9 cellular contexts compared by ENCODE assay signal in the genomic region with DNA sequence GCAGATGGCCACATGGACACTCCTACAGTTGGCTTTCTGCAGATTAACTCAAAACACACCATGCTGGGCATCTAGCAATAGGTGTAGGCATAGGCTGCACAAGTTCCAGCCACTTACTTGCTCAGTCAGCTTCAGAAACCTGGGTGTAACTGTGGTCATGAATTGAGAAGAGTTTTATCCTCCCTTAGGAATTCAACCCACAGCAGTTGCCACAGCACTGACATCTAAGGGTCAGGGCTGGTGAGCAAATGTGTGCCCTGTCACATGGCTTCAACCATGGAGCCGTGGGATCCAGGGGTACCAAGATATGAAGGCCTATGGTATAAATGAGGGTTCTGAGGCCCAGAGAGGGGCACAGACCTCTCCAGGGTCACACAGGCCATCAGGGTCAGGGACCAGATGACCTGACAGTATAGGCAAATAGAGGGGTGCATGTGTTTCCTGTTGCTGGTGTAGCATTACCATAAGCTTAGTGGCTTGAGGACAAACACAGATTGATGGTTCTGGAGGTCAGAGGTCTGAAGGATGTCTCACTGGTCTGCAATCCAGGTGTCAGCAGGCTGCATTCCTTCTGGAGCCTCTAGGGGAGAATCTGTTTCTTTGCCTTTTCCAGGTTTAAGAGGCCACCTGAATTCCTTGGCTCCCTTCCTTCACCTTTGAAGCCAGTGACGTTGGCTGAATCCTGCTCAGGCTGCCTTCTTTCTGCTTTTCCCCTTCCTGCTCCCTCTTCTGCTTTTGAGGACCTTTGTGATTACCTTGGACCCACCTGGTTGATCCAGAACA. TPM values are rescaled to one million over a fixed set of nuclear protein-coding genes. Genes with fewer than 3 reads are reported as not detected.
DNase-seq lines count a peak whose midpoint lies in the region; ATAC-seq and TF ChIP-seq lines count a peak whose summit lies in the region.
"Had no signal": no experiment of that assay in that cellular context is flagged by ENCODE, and none has a peak within 500 bp of the region (broad histone marks: within the 10 kb centered on the region; RNA-seq: fewer than 3 reads in every experiment).

No MANE protein-coding gene starts in this region.

- H3K79me2 ChIP-seq in fibroblast of lung (ENCODE audit: control insufficient read depth, insufficient read depth, low read length): no peaks in the 10 kb centered on the region

- H2AFZ ChIP-seq in fibroblast of lung (ENCODE audit: low read length): no peak overlapping the region

- no peaks in the 10 kb centered on the region for H3K36me3 Mint-ChIP-seq in stimulated activated effector memory CD8-positive, alpha-beta T cell treated with anti-CD3 and anti-CD28 coated beads, Interleukin-12 subunit alpha, Interleukin-12 subunit beta, amount 100 ng/mL, for 72 hours

- peak; percentile 21 for ATAC-seq in GM18498 (IDR thresholded peaks at IDR 0.05; ENCODE audit: unreplicated experiment)
- ATAC-seq in HG03060 (IDR thresholded peaks at IDR 0.05; ENCODE audit: low read depth, unreplicated experiment): peak; percentile 22
- ATAC-seq in stimulated activated effector memory CD8-positive, alpha-beta T cell treated with anti-CD3 and anti-CD28 coated beads, Interleukin-12 subunit alpha, Interleukin-12 subunit beta, amount 100 ng/mL, for 72 hours: no peak
- ATAC-seq in GM21737 (IDR thresholded peaks at IDR 0.05; ENCODE audit: unreplicated experiment): no peak
- no peak for ATAC-seq in GM18520 (IDR thresholded peaks at IDR 0.05; ENCODE audit: unreplicated experiment)

- H3K4me1 ChIP-seq in fibroblast of lung (ENCODE audit: control insufficient read depth, extremely low read depth, insufficient read depth, low read length): peaks cover 44% of the 10 kb centered on the region
- H3K4me1 ChIP-seq in SJCRH30: peaks cover 7% of the 10 kb centered on the region; the same call in 1 of the 2 replicates

- no peak for TF ChIP-seq CTCF in fibroblast of lung (conservative IDR thresholded peaks at IDR 0.05 in 1 of 2, IDR thresholded peaks at IDR 0.05 in 1 of 2; ENCODE audit: low read depth in 1 of 2, low read length in 2 of 2)

- H3K27ac ChIP-seq in fibroblast of lung (ENCODE audit: insufficient read depth, low read length) (peak overlapping the region; percentile 69), SJCRH30 (no peak overlapping the region)

- H3K4me2 ChIP-seq in fibroblast of lung (ENCODE audit: extremely low read depth, insufficient read depth, low read length): no peak overlapping the region

- DNase-seq in fibroblast of lung (ENCODE audit: low read depth in 2 of 2) (no peak), SJCRH30 (no peak)
- no peak for DNase-seq in stimulated activated effector memory CD8-positive, alpha-beta T cell treated with anti-CD3 and anti-CD28 coated beads, Interleukin-12 subunit alpha, Interleukin-12 subunit beta, amount 100 ng/mL, for 72 hours (ENCODE audit: low spot score in 2 of 2)
- DNase-seq in activated CD4-positive, CD25-positive, alpha-beta regulatory T cell treated with anti-CD3 and anti-CD28 coated beads, Interleukin-2, amount 50 U/mL, for 72 hours: no peak
- DNase-seq: nucleus accumbens had no signal

- H3K9me3 ChIP-seq in fibroblast of lung (ENCODE audit: control insufficient read depth, insufficient read depth, low read depth, low read length) (no peaks in the 10 kb centered on the region), SJCRH30 (replicated peaks) (no peaks in the 10 kb centered on the region)

- no peaks in the 10 kb centered on the region for H3K27me3 ChIP-seq in fibroblast of lung (ENCODE audit: control insufficient read depth, insufficient read depth, low read length)
- H3K27me3 ChIP-seq in SJCRH30: peaks cover 6% of the 10 kb centered on the region

- no peak overlapping the region for H3K4me3 Mint-ChIP-seq in stimulated activated effector memory CD8-positive, alpha-beta T cell treated with anti-CD3 and anti-CD28 coated beads, Interleukin-12 subunit alpha, Interleukin-12 subunit beta, amount 100 ng/mL, for 72 hours

- peaks cover 17% of the 10 kb centered on the region for H3K4me1 Mint-ChIP-seq in stimulated activated effector memory CD8-positive, alpha-beta T cell treated with anti-CD3 and anti-CD28 coated beads, Interleukin-12 subunit alpha, Interleukin-12 subunit beta, amount 100 ng/mL, for 72 hours

- H3K27ac Mint-ChIP-seq in stimulated activated effector memory CD8-positive, alpha-beta T cell treated with anti-CD3 and anti-CD28 coated beads, Interleukin-12 subunit alpha, Interleukin-12 subunit beta, amount 100 ng/mL, for 72 hours: peak overlapping the region; percentile 84

- no peaks in the 10 kb centered on the region for H4K20me1 ChIP-seq in fibroblast of lung (ENCODE audit: control insufficient read depth, extremely low read depth, insufficient read depth, low read length)

- no peak overlapping the region for H3K9ac ChIP-seq in fibroblast of lung (ENCODE audit: insufficient read depth, low read length)

- peaks cover 3% of the 10 kb centered on the region for H3K36me3 ChIP-seq in fibroblast of lung (ENCODE audit: control insufficient read depth, insufficient read depth, low read length)
- no peaks in the 10 kb centered on the region for H3K36me3 ChIP-seq in SJCRH30

- H3K4me3 ChIP-seq in fibroblast of lung (replicated peaks in 1 of 4; ENCODE audit: control extremely low read depth in 1 of 4, insufficient read depth in 1 of 4, low read depth in 3 of 4, low read length in 4 of 4) (no peak overlapping the region), SJCRH30 (no peak overlapping the region)

- no peaks in the 10 kb centered on the region for H3K9me3 Mint-ChIP-seq in stimulated activated effector memory CD8-positive, alpha-beta T cell treated with anti-CD3 and anti-CD28 coated beads, Interleukin-12 subunit alpha, Interleukin-12 subunit beta, amount 100 ng/mL, for 72 hours

RNA-seq across cellular contexts. Expression of a gene that starts 24.1 kb away (rescaled TPM):
- total RNA-seq in fibroblast of lung: 4.1 and 6.1 TPM in 2 replicates
- 3.9 and 6.3 TPM in 2 replicates for polyA plus RNA-seq in fibroblast of lung
- polyA plus RNA-seq in fibroblast of lung (2012): 6.4 and 11.1 TPM in 2 replicates
- 11.8 and 32.0 TPM in 2 replicates for polyA minus RNA-seq in fibroblast of lung (ENCODE audit: low replicate concordance)
- total RNA-seq in SJCRH30 (2014; rRNA removed; shearing (Covaris generic)): not detected in 2 replicates

RNA-seq across cellular contexts. Expression of a gene that starts 43.4 kb away (rescaled TPM):
- total RNA-seq in fibroblast of lung: 17.5 and 75.8 TPM in 2 replicates
- 37.0 and 237 TPM in 2 replicates for polyA plus RNA-seq in fibroblast of lung
- polyA plus RNA-seq in fibroblast of lung (2012): 26.5 and 169 TPM in 2 replicates
- polyA minus RNA-seq in fibroblast of lung (ENCODE audit: low replicate concordance): 26.1 and 211 TPM in 2 replicates
- total RNA-seq in SJCRH30 (2014; rRNA removed; shearing (Covaris generic)): 0.08 and 0.24 TPM in 2 replicates

Comparison
In these comparisons a context has a peak if more than half of its experiments do, and no peak if none do; other contexts are left out.
1. ATAC-seq: peak in GM18498 (single experiment) and HG03060 (single experiment); none in stimulated activated effector memory CD8-positive, alpha-beta T cell treated with anti-CD3 and anti-CD28 coated beads, Interleukin-12 subunit alpha, Interleukin-12 subunit beta, amount 100 ng/mL, for 72 hours (single experiment), GM21737 (single experiment) and GM18520 (single experiment).
2. RNA of a gene that starts 43.4 kb away (total RNA-seq): 17.5 to 75.8 TPM in fibroblast of lung; 0.08 to 0.24 TPM in SJCRH30; every median in the first group is over 10 times any median in the second.